ENCODE assay signal across 34 cellular contexts in genomic region chr4:110290511-110290910, GRCh38.
"Had no signal": no experiment of that assay in that cellular context is flagged by ENCODE, and none has a peak within 500 bp of the region (broad histone marks: within the 10 kb centered on the region; RNA-seq: fewer than 3 reads in every experiment).

No MANE protein-coding gene starts in this region.

- H3K9me3 ChIP-seq: MG63 had no signal

- H3K4me3 ChIP-seq: MG63 had no signal

- H3K27ac ChIP-seq: KMS-11 had no signal

- DNase-seq: Karpas-422, Kasumi-1, MG63, MM.1S, MV-4-11, NCI-H1048, NCI-H1092, NCI-H1092 treated with DMSO at 0.1 percent for 48 hours, NCI-H1105, NCI-H1105 treated with DMSO at 0.1 percent for 48 hours, NCI-H1417, NCI-H1417 treated with DMSO at 0.1 percent for 48 hours, NCI-H1436, NCI-H1436 treated with DMSO at 0.1 percent for 48 hours, NCI-H146, NCI-H1694, NCI-H1694 treated with DMSO at 0.1 percent for 48 hours, NCI-H187, NCI-H187 treated with DMSO at 0.1 percent for 48 hours, NCI-H1930, NCI-H2029, NCI-H2029 treated with DMSO at 0.1 percent for 48 hours, NCI-H2081, NCI-H2081 treated with DMSO at 0.1 percent for 48 hours, NCI-H2107, NCI-H2171, NCI-H2171 treated with DMSO at 0.1 percent for 48 hours, NCI-H2227 treated with DMSO at 0.1 percent for 48 hours, NCI-H226, NCI-H345, NCI-H446, NCI-H446 treated with DMSO at 0.1 percent for 48 hours, NCI-H510A had no signal

- H3K27me3 ChIP-seq: MG63 had no signal

- H3K9ac ChIP-seq: KMS-11 had no signal

- H3K36me3 ChIP-seq: MG63 had no signal
